ENCODE assay signal across 30 cellular contexts in the genomic region with DNA sequence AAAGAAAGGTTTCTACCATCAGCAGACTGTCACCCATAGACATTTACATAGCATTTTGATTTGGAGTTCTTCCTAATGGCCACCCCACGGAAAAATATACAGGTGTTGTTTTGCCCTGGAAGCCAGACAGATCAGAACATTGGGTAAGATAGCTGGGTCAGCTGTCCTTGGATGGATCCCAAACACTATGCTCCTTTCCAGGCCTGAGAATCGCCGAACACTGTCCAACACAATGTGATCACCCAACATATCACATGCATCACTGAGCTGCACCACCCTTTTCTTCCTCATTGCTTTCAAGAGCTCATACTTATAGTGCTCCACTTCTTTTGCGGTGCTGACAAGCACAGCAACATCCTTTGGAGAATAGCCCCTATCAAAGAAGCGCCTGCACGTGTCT.
"Had no signal": no experiment of that assay in that cellular context is flagged by ENCODE, and none has a peak within 500 bp of the region (broad histone marks: within the 10 kb centered on the region; RNA-seq: fewer than 3 reads in every experiment).

No MANE protein-coding gene starts in this region.

- H3K27ac ChIP-seq: lower lobe of right lung, pancreas, prostate gland, sigmoid colon, spleen, suprapubic skin, thoracic aorta, tibial artery, upper lobe of right lung had no signal

- H3K27me3 ChIP-seq: left lung, spleen, tibial artery, upper lobe of right lung had no signal

- DNase-seq: hypothalamus; immature natural killer cell; kidney; left colon; left lung; lower lobe of right lung; mammary epithelial cell; mesenchymal stem cell; naive thymus-derived CD8-positive, alpha-beta T cell; nucleus accumbens; pancreas; retina; right cardiac atrium; sigmoid colon; small intestine; spleen; stimulated activated CD4-positive, alpha-beta T cell treated with anti-CD3 and anti-CD28 coated beads, Interleukin-4, amount 100 ng/mL, for 24 hours; stimulated activated naive CD4-positive, alpha-beta T cell; tibial artery; trophoblast cell; upper lobe of right lung had no signal

- H3K4me1 Mint-ChIP-seq: nephron had no signal

- H3K4me1 ChIP-seq: pancreas, prostate gland, sigmoid colon, tibial artery had no signal

- H3K27me3 Mint-ChIP-seq: naive thymus-derived CD8-positive, alpha-beta T cell; stimulated activated naive CD8-positive, alpha-beta T cell treated with anti-CD3 and anti-CD28 coated beads, Interleukin-15, Interleukin-2, amounts not matched to agents 100 ng/mL and 50 ng/mL, for 24 hours had no signal

- H3K4me3 Mint-ChIP-seq: immature natural killer cell; naive thymus-derived CD8-positive, alpha-beta T cell; nephron; neural crest cell; stimulated activated effector memory CD8-positive, alpha-beta T cell treated with anti-CD3 and anti-CD28 coated beads, Interleukin-12 subunit alpha, Interleukin-12 subunit beta, amount 100 ng/mL, for 72 hours; stimulated activated naive CD8-positive, alpha-beta T cell treated with anti-CD3 and anti-CD28 coated beads, Interleukin-15, Interleukin-2, amounts not matched to agents 100 ng/mL and 50 ng/mL, for 24 hours had no signal

- H3K27ac Mint-ChIP-seq: nephron; stimulated activated effector memory CD8-positive, alpha-beta T cell treated with anti-CD3 and anti-CD28 coated beads, Interleukin-12 subunit alpha, Interleukin-12 subunit beta, amount 100 ng/mL, for 72 hours; stimulated activated naive CD8-positive, alpha-beta T cell treated with anti-CD3 and anti-CD28 coated beads, Interleukin-15, Interleukin-2, amounts not matched to agents 100 ng/mL and 50 ng/mL, for 24 hours had no signal

- H3K9me3 ChIP-seq: left lung, lower lobe of right lung, pancreas, prostate gland, sigmoid colon, spleen, suprapubic skin, thoracic aorta, tibial artery, upper lobe of right lung had no signal

- ATAC-seq: left colon; left lung; lower lobe of right lung; naive thymus-derived CD8-positive, alpha-beta T cell; pancreas; right cardiac atrium; stimulated activated effector memory CD8-positive, alpha-beta T cell treated with anti-CD3 and anti-CD28 coated beads, Interleukin-12 subunit alpha, Interleukin-12 subunit beta, amount 100 ng/mL, for 72 hours; upper lobe of right lung had no signal

- H3K9me3 Mint-ChIP-seq: immature natural killer cell; naive thymus-derived CD8-positive, alpha-beta T cell; stimulated activated effector memory CD8-positive, alpha-beta T cell treated with anti-CD3 and anti-CD28 coated beads, Interleukin-12 subunit alpha, Interleukin-12 subunit beta, amount 100 ng/mL, for 72 hours; stimulated activated naive CD8-positive, alpha-beta T cell treated with anti-CD3 and anti-CD28 coated beads, Interleukin-15, Interleukin-2, amounts not matched to agents 100 ng/mL and 50 ng/mL, for 24 hours had no signal

- FAIRE-seq: islet of Langerhans, kidney, pancreas, small intestine, urothelium cell line had no signal

- H3K4me3 ChIP-seq: left lung, lower lobe of right lung, pancreas, prostate gland, sigmoid colon, spleen, suprapubic skin, thoracic aorta, tibial artery, upper lobe of right lung had no signal

- H3K36me3 ChIP-seq: pancreas, prostate gland had no signal
